In the genomic region with DNA sequence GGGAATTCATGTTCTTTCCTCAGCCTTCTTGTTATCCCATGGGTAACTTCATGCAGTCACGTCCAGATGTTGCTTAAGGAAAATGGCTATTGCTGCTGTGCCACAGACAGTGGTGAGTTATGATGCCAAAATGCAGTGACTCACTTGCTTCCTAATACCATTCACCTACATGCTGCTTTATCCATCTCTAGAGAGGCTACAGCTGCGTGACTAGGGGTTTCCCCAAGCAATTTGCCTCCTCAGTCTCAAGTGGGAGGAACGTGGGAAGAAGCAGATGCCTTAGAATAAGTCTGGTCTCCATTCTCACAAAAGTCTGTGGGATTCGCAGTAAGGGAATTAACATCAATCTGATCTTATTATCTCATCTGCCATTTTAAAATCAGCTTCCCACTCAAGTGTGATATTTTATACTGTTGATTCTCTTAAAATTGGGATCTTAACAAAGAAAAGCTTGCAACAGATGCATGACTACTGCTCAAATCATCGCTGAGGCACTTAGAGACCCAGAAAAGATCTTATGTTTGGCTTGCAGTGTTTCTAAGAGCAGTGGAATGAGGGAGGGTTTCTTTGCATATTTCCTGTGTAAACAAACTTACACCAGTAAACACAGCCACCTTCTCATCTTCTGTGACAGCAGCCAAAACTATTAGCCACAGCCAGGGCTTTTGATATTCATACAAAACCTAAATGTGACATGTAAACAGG, we compare ENCODE assay signal across 12 cellular contexts.
A peak's percentile ranks its signal among the peaks of the same experiment; 100 is the strongest.
DNase-seq lines count a peak whose midpoint lies in the region; TF ChIP-seq lines count a peak whose summit lies in the region.
"Had no signal": no experiment of that assay in that cellular context is flagged by ENCODE, and none has a peak within 500 bp of the region (broad histone marks: within the 10 kb centered on the region; RNA-seq: fewer than 3 reads in every experiment).

No MANE protein-coding gene starts in this region.

- H3K27ac Mint-ChIP-seq in activated T-cell treated with anti-CD3 and anti-CD28 coated beads, Interleukin-2, amount 50 U/mL, for 24 hours, result no peak overlapping the region

- peaks cover 2% of the 10 kb centered on the region for H3K27me3 Mint-ChIP-seq in activated T-cell treated with anti-CD3 and anti-CD28 coated beads, Interleukin-2, amount 50 U/mL, for 24 hours

- H3K9me3 ChIP-seq in mesodermal cell (ENCODE audit: control insufficient read depth, low read length), result no peaks in the 10 kb centered on the region
- H3K9me3 ChIP-seq in suprapubic skin, result no peaks in the 10 kb centered on the region
- H3K9me3 ChIP-seq: tibial artery had no signal

- H3K4me3 ChIP-seq in AG10803 (ENCODE audit: low read length) (no peak overlapping the region), mesodermal cell (ENCODE audit: extremely low read depth, insufficient read depth, low read length, poor library complexity, severe bottlenecking) (no peak overlapping the region), suprapubic skin (no peak overlapping the region)
- H3K4me3 ChIP-seq: SK-N-MC, tibial artery had no signal

- no peaks in the 10 kb centered on the region for H3K9me3 Mint-ChIP-seq in activated T-cell treated with anti-CD3 and anti-CD28 coated beads, Interleukin-2, amount 50 U/mL, for 24 hours

- H3K27ac ChIP-seq in mesodermal cell (ENCODE audit: low read depth, low read length, severe bottlenecking), result peak overlapping the region; percentile 19
- H3K27ac ChIP-seq in suprapubic skin, result no peak overlapping the region
- H3K27ac ChIP-seq: SK-N-MC, tibial artery had no signal

- H3K36me3 Mint-ChIP-seq in activated T-cell treated with anti-CD3 and anti-CD28 coated beads, Interleukin-2, amount 50 U/mL, for 24 hours (ENCODE audit: low read depth), result no peaks in the 10 kb centered on the region

- H3K36me3 ChIP-seq in mesodermal cell (ENCODE audit: control insufficient read depth, insufficient read depth, low read length), result no peaks in the 10 kb centered on the region
- H3K36me3 ChIP-seq in suprapubic skin, result no peaks in the 10 kb centered on the region
- H3K36me3 ChIP-seq: tibial artery had no signal

- TF ChIP-seq POLR2A in suprapubic skin (IDR thresholded peaks at IDR 0.05), result no peak

- H3K4me1 ChIP-seq in mesodermal cell (ENCODE audit: control insufficient read depth, insufficient read depth, low read length, poor library complexity, severe bottlenecking) (peaks cover 11% of the 10 kb centered on the region), suprapubic skin (no peaks in the 10 kb centered on the region)
- H3K4me1 ChIP-seq: tibial artery had no signal

- TF ChIP-seq CTCF in AG10803 (conservative IDR thresholded peaks at IDR 0.05; ENCODE audit: low read length) (no peak), suprapubic skin (IDR thresholded peaks at IDR 0.05) (no peak)

- H3K4me3 Mint-ChIP-seq in activated T-cell treated with anti-CD3 and anti-CD28 coated beads, Interleukin-2, amount 50 U/mL, for 24 hours, result no peak overlapping the region

- H3K4me1 Mint-ChIP-seq in activated T-cell treated with anti-CD3 and anti-CD28 coated beads, Interleukin-2, amount 50 U/mL, for 24 hours (ENCODE audit: low read depth), result no peaks in the 10 kb centered on the region

- WGBS in mesodermal cell (ENCODE audit: insufficient coverage in 2 of 2), 2 experiments, result 63% methylated on average over 2 of the region's 5 CpGs; no CpG with 5 or more reads in 1 of the 2 experiments
- WGBS in suprapubic skin, result 46% methylated on average over 5 of the region's 5 CpGs

- DNase-seq in AG10803 (ENCODE audit: low read depth) (peak; percentile 82), LHCN-M2 (ENCODE audit: low read depth) (peak; percentile 62), dedifferentiated amniotic fluid mesenchymal stem cell (ENCODE audit: extremely low spot score) (peak; percentile 65), suprapubic skin (ENCODE audit: low spot score in 2 of 2) (no peak), NCI-H2029 (lab: John Stamatoyannopoulos, UW) (no peak), ecto neural progenitor cell (ENCODE audit: low spot score) (no peak)
- DNase-seq in activated T-cell treated with anti-CD3 and anti-CD28 coated beads, Interleukin-2, amount 50 U/mL, for 24 hours, result no peak
- DNase-seq: activated CD4-positive, alpha-beta T cell treated with anti-CD3 and anti-CD28 coated beads, Interleukin-2, amount 50 U/mL, for 4 hours; NCI-H2081 treated with DMSO at 0.1 percent for 48 hours; tibial artery had no signal

- H3K27me3 ChIP-seq in suprapubic skin, result no peaks in the 10 kb centered on the region
- H3K27me3 ChIP-seq: tibial artery had no signal

- no peak for TF ChIP-seq EP300 in suprapubic skin (IDR thresholded peaks at IDR 0.05)

Comparison
In these comparisons a context has a peak if more than half of its experiments do, and no peak if none do; other contexts are left out.
1. DNase-seq: peak in AG10803 (single experiment), LHCN-M2 (single experiment) and dedifferentiated amniotic fluid mesenchymal stem cell (single experiment); none in suprapubic skin (0 of 2), activated T-cell treated with anti-CD3 and anti-CD28 coated beads, Interleukin-2, amount 50 U/mL, for 24 hours (single experiment), NCI-H2029 (single experiment) and ecto neural progenitor cell (single experiment).